Comparison of ENCODE assay signal across 8 cellular contexts in genomic region chr16:30628628-30629342, GRCh38. TPM values are rescaled to one million over a fixed set of nuclear protein-coding genes. Genes with fewer than 3 reads are reported as not detected.
DNase-seq lines count a peak whose midpoint lies in the region; ATAC-seq, FAIRE-seq and TF ChIP-seq lines count a peak whose summit lies in the region.

No MANE protein-coding gene starts in this region.

- in situ Hi-C loops in HepG2 (cut with HindIII; ENCODE audit: extremely low pct_ligation_motif_present, low pct_unique_long_range_greater_than_20kb): loop anchor here (25.0 kb wide), 1 partner anchor 541 kb away; the partner anchor contains the start of genes PPP4C, TBX6 and YPEL3

- intact Hi-C loops in HepG2 (cut with micrococcal nuclease; ENCODE audit: unreplicated experiment): loop anchor here (2.0 kb wide), 2 partner anchors 14 to 198 kb away; partner anchors contain the start of gene DCTPP1

- peak overlapping the region; percentile 94 for H2AFZ ChIP-seq in HepG2 (ENCODE audit: low read length)

- no peaks in the 10 kb centered on the region for H3K9me3 ChIP-seq in HepG2 (ENCODE audit: low read length)

- CTCF ChIA-PET in HepG2 (lab: Yijun Ruan, JAX; ENCODE audit: low intra/inter-chr PET ratio, low total read pairs): interaction anchor here (0.8 to 1.8 kb wide), 11 partner anchors 9 to 275 kb away, joined by 3 to 8 read pairs (median 4); partner anchors contain the start of genes DCTPP1, FBRS, ZNF48 and ZNF689

- H3K79me2 ChIP-seq in HepG2 (ENCODE audit: insufficient read depth, low read length): no peaks in the 10 kb centered on the region

- H3K4me1 ChIP-seq in HepG2 (ENCODE audit: insufficient read depth, low read length): peaks cover 46% of the 10 kb centered on the region

- no peaks in the 10 kb centered on the region for H3K36me3 ChIP-seq in HepG2 (replicated peaks in 1 of 2; ENCODE audit: control insufficient read depth in 1 of 2, insufficient read depth in 2 of 2, low read length in 2 of 2)

- peak; percentile 86 for DNase-seq in Ammon's horn (ENCODE audit: low spot score)
- peak; percentile 44 for DNase-seq in H54 (ENCODE audit: insufficient read length, low spot score)
- DNase-seq in NCI-H226: peak; percentile 40
- peak; percentile 69 to 94 (median 84) for DNase-seq in activated CD4-positive, CD25-positive, alpha-beta regulatory T cell (lab: John Stamatoyannopoulos, UW)
- peak in 58 of 61 donors; percentile 7 to 86 (median 58) for DNase-seq in caudate nucleus (lab: John Stamatoyannopoulos, UW)
- peak; percentile 81 for DNase-seq in HepG2 (ENCODE audit: low spot score)
- DNase-seq in stimulated activated CD4-positive, alpha-beta T cell treated with anti-CD3 and anti-CD28 coated beads, Interleukin-2, amount 100 ng/mL, for 48 hours: peak; percentile 92 to 98

- 0 out of 2 replicates have a peak overlapping the region, but pooled peaks have one; percentile 39 for H3K9ac ChIP-seq in HepG2 (ENCODE audit: insufficient read depth, low read depth, low read length)

- WGBS in HepG2 (ENCODE audit: low lambda C conversion rate): 23% methylated on average over 15 of the region's 15 CpGs

- TF ChIP-seq POLR2A in H54 (IDR thresholded peaks at IDR 0.05; ENCODE audit: low read depth, low read length) (no peak), HepG2 (IDR thresholded peaks at IDR 0.05; ENCODE audit: insufficient read depth in 1 of 2, low read depth in 2 of 2, low read length in 2 of 2) (no peak)

- peak overlapping the region; percentile 69 for H3K4me2 ChIP-seq in HepG2 (ENCODE audit: low read depth, low read length)

- peak overlapping the region in 2 of 3 experiments; percentile 18 to 40; a peak in 3 of 6 replicates for H3K4me3 ChIP-seq in HepG2 (replicated peaks in 1 of 3; ENCODE audit: insufficient read depth in 1 of 3, low read depth in 2 of 3, low read length in 3 of 3)

- no peaks in the 10 kb centered on the region for H3K27me3 ChIP-seq in HepG2 (ENCODE audit: control insufficient read depth in 1 of 2, insufficient read depth in 2 of 2, low read length in 2 of 2)

- BruUV-seq in HepG2 (replicated peaks; lab: Mats Ljungman, UMichigan): no TSS peak

- H3K27ac ChIP-seq in caudate nucleus (ENCODE audit: low read depth, low read length): no peak overlapping the region
- no peak overlapping the region for H3K27ac ChIP-seq in HepG2 (ENCODE audit: extremely low read length, insufficient read depth, low read length)

- no peaks in the 10 kb centered on the region for H4K20me1 ChIP-seq in HepG2 (ENCODE audit: insufficient read depth, low read length)

- peak; percentile 83 for ATAC-seq in HepG2
- no peak for ATAC-seq in HG02763 (IDR thresholded peaks at IDR 0.05; ENCODE audit: unreplicated experiment)

- peak; percentile 80 for TF ChIP-seq RAD21 in HepG2 (CRISPR knock-in tag; IDR thresholded peaks at IDR 0.05)

- no peak for TF ChIP-seq EP300 in HepG2 (IDR thresholded peaks at IDR 0.05; ENCODE audit: low read depth in 2 of 2, low read length in 2 of 2)
- TF ChIP-seq EP300 in HepG2 (CRISPR knock-in tag; IDR thresholded peaks at IDR 0.05; ENCODE audit: borderline replicate concordance): no peak

- TF ChIP-seq CTCF in HepG2 (CRISPR knock-in tag; IDR thresholded peaks at IDR 0.05): peak; percentile 94

- POLR2A ChIA-PET in HepG2 (lab: Yijun Ruan, JAX): interaction anchor here (0.6 to 1.6 kb wide), 6 partner anchors 19 to 199 kb away, joined by 3 to 5 read pairs (median 4); partner anchors contain the start of genes DCTPP1, FBRS, ZNF688 and ZNF747

- FAIRE-seq in H54 (lab: Jason Lieb, UNC): peak; percentile 55
- FAIRE-seq in HepG2 (lab: Jason Lieb, UNC): peak; percentile 92

RNA-seq across cellular contexts. Expression of gene ZNF689, which starts 18.6 kb away (rescaled TPM):
- total RNA-seq in HepG2 (2016; rRNA removed; fragmentation: Illumina TruSeq; extraction: Trizol): 19.5 and 22.7 TPM in 2 replicates
- 4.4 and 4.7 TPM in 2 replicates for total RNA-seq in HepG2 (2016; cell fraction: cytosol; rRNA removed; fragmentation: Illumina TruSeq; extraction: Trizol; ENCODE audit: low read depth)
- total RNA-seq in HepG2 (2016; cell fraction: insoluble cytoplasmic fraction; rRNA removed; fragmentation: Illumina TruSeq; extraction: Trizol): 18.5 and 18.8 TPM in 2 replicates
- total RNA-seq in HepG2 (2016; cell fraction: membrane; rRNA removed; fragmentation: Illumina TruSeq; extraction: Trizol): 17.9 and 18.1 TPM in 2 replicates
- 10.6 and 14.1 TPM in 2 replicates for total RNA-seq in HepG2 (2016; cell fraction: nucleus; rRNA removed; fragmentation: Illumina TruSeq; extraction: Trizol)
- polyA plus RNA-seq in HepG2 (2011; rRNA removed): 9.7 and 11.9 TPM in 2 replicates
- 9.3 and 9.8 TPM in 2 replicates for polyA plus RNA-seq in HepG2 (2011; cell fraction: cytosol; rRNA removed)
- 19.3 and 19.5 TPM in 2 replicates for polyA plus RNA-seq in HepG2 (2011; cell fraction: nucleus; rRNA removed)
- polyA plus RNA-seq in HepG2 (2012): 8.9 and 9.8 TPM in 2 replicates
- 2.5 and 2.8 TPM in 2 replicates for polyA plus RNA-seq in HepG2 (2016; cell fraction: cytosol; fragmentation: Illumina TruSeq; extraction: Trizol; ENCODE audit: low read depth)
- 17.8 and 20.4 TPM in 2 replicates for polyA plus RNA-seq in HepG2 (2016; cell fraction: insoluble cytoplasmic fraction; fragmentation: Illumina TruSeq; extraction: Trizol; ENCODE audit: low read depth)
- polyA plus RNA-seq in HepG2 (2016; cell fraction: membrane; fragmentation: Illumina TruSeq; extraction: Trizol; ENCODE audit: low read depth): 9.1 and 9.3 TPM in 2 replicates
- polyA plus RNA-seq in HepG2 (2016; cell fraction: nucleus; fragmentation: Illumina TruSeq; extraction: Trizol; ENCODE audit: insufficient read depth, low read depth): 15.4 and 16.6 TPM in 2 replicates
- polyA minus RNA-seq in HepG2 (2011; rRNA and poly(A)+ RNA removed; ENCODE audit: low replicate concordance): 20.5 and 25.2 TPM in 2 replicates
- 13.1 and 17.3 TPM in 2 replicates for polyA minus RNA-seq in HepG2 (2011; cell fraction: cytosol; rRNA and poly(A)+ RNA removed)
- polyA minus RNA-seq in HepG2 (2011; cell fraction: nucleus; rRNA and poly(A)+ RNA removed): 14.9 and 15.7 TPM in 2 replicates

RNA-seq across cellular contexts. Expression of gene PRR14, which starts 22.0 kb away (rescaled TPM):
- total RNA-seq in HepG2 (2016; rRNA removed; fragmentation: Illumina TruSeq; extraction: Trizol): 9.1 and 11.0 TPM in 2 replicates
- 8.4 TPM in 2 replicates for total RNA-seq in HepG2 (2016; cell fraction: cytosol; rRNA removed; fragmentation: Illumina TruSeq; extraction: Trizol; ENCODE audit: low read depth)
- 6.9 and 9.6 TPM in 2 replicates for total RNA-seq in HepG2 (2016; cell fraction: insoluble cytoplasmic fraction; rRNA removed; fragmentation: Illumina TruSeq; extraction: Trizol)
- total RNA-seq in HepG2 (2016; cell fraction: membrane; rRNA removed; fragmentation: Illumina TruSeq; extraction: Trizol): 15.8 and 18.7 TPM in 2 replicates
- 17.7 and 22.5 TPM in 2 replicates for total RNA-seq in HepG2 (2016; cell fraction: nucleus; rRNA removed; fragmentation: Illumina TruSeq; extraction: Trizol)
- polyA plus RNA-seq in HepG2 (2011; rRNA removed): 8.4 and 9.2 TPM in 2 replicates
- polyA plus RNA-seq in HepG2 (2011; cell fraction: cytosol; rRNA removed): 3.3 and 4.5 TPM in 2 replicates
- polyA plus RNA-seq in HepG2 (2011; cell fraction: nucleus; rRNA removed): 64.8 and 74.5 TPM in 2 replicates
- polyA plus RNA-seq in HepG2 (2012): 16.5 and 32.3 TPM in 2 replicates
- 27.2 and 27.7 TPM in 2 replicates for polyA plus RNA-seq in HepG2 (2016; cell fraction: cytosol; fragmentation: Illumina TruSeq; extraction: Trizol; ENCODE audit: low read depth)
- polyA plus RNA-seq in HepG2 (2016; cell fraction: insoluble cytoplasmic fraction; fragmentation: Illumina TruSeq; extraction: Trizol; ENCODE audit: low read depth): 18.2 and 24.7 TPM in 2 replicates
- polyA plus RNA-seq in HepG2 (2016; cell fraction: membrane; fragmentation: Illumina TruSeq; extraction: Trizol; ENCODE audit: low read depth): 38.9 and 40.6 TPM in 2 replicates
- 77.8 and 81.5 TPM in 2 replicates for polyA plus RNA-seq in HepG2 (2016; cell fraction: nucleus; fragmentation: Illumina TruSeq; extraction: Trizol; ENCODE audit: insufficient read depth, low read depth)
- polyA minus RNA-seq in HepG2 (2011; rRNA and poly(A)+ RNA removed; ENCODE audit: low replicate concordance): 5.4 and 5.5 TPM in 2 replicates
- polyA minus RNA-seq in HepG2 (2011; cell fraction: cytosol; rRNA and poly(A)+ RNA removed): 7.9 and 8.3 TPM in 2 replicates
- 8.9 and 10.8 TPM in 2 replicates for polyA minus RNA-seq in HepG2 (2011; cell fraction: nucleus; rRNA and poly(A)+ RNA removed)

RNA-seq across cellular contexts. Expression of gene FBRS, which starts 29.4 kb away (rescaled TPM):
- 10.1 and 16.2 TPM in 2 replicates for total RNA-seq in HepG2 (2016; rRNA removed; fragmentation: Illumina TruSeq; extraction: Trizol)
- 22.4 and 23.4 TPM in 2 replicates for total RNA-seq in HepG2 (2016; cell fraction: cytosol; rRNA removed; fragmentation: Illumina TruSeq; extraction: Trizol; ENCODE audit: low read depth)
- total RNA-seq in HepG2 (2016; cell fraction: insoluble cytoplasmic fraction; rRNA removed; fragmentation: Illumina TruSeq; extraction: Trizol): 7.9 and 15.3 TPM in 2 replicates
- total RNA-seq in HepG2 (2016; cell fraction: membrane; rRNA removed; fragmentation: Illumina TruSeq; extraction: Trizol): 18.4 and 19.8 TPM in 2 replicates
- 21.9 and 27.5 TPM in 2 replicates for total RNA-seq in HepG2 (2016; cell fraction: nucleus; rRNA removed; fragmentation: Illumina TruSeq; extraction: Trizol)
- 13.7 and 14.8 TPM in 2 replicates for polyA plus RNA-seq in HepG2 (2011; rRNA removed)
- polyA plus RNA-seq in HepG2 (2011; cell fraction: cytosol; rRNA removed): 3.3 and 5.2 TPM in 2 replicates
- 105 and 114 TPM in 2 replicates for polyA plus RNA-seq in HepG2 (2011; cell fraction: nucleus; rRNA removed)
- polyA plus RNA-seq in HepG2 (2012): 26.9 and 27.9 TPM in 2 replicates
- 3.9 TPM in 2 replicates for polyA plus RNA-seq in HepG2 (2016; cell fraction: cytosol; fragmentation: Illumina TruSeq; extraction: Trizol; ENCODE audit: low read depth)
- 20.3 and 27.9 TPM in 2 replicates for polyA plus RNA-seq in HepG2 (2016; cell fraction: insoluble cytoplasmic fraction; fragmentation: Illumina TruSeq; extraction: Trizol; ENCODE audit: low read depth)
- 7.5 and 9.2 TPM in 2 replicates for polyA plus RNA-seq in HepG2 (2016; cell fraction: membrane; fragmentation: Illumina TruSeq; extraction: Trizol; ENCODE audit: low read depth)
- polyA plus RNA-seq in HepG2 (2016; cell fraction: nucleus; fragmentation: Illumina TruSeq; extraction: Trizol; ENCODE audit: insufficient read depth, low read depth): 74.8 and 79.3 TPM in 2 replicates
- polyA minus RNA-seq in HepG2 (2011; rRNA and poly(A)+ RNA removed; ENCODE audit: low replicate concordance): 18.8 and 22.6 TPM in 2 replicates
- polyA minus RNA-seq in HepG2 (2011; cell fraction: cytosol; rRNA and poly(A)+ RNA removed): 8.0 and 10.7 TPM in 2 replicates
- 80.9 and 81.4 TPM in 2 replicates for polyA minus RNA-seq in HepG2 (2011; cell fraction: nucleus; rRNA and poly(A)+ RNA removed)

RNA-seq across cellular contexts. Expression of gene ZNF785, which starts 43.3 kb away (rescaled TPM):
- not detected in 2 replicates for total RNA-seq in HepG2 (2016; rRNA removed; fragmentation: Illumina TruSeq; extraction: Trizol)
- total RNA-seq in HepG2 (2016; cell fraction: cytosol; rRNA removed; fragmentation: Illumina TruSeq; extraction: Trizol; ENCODE audit: low read depth): not detected in 2 replicates
- not detected in 2 replicates for total RNA-seq in HepG2 (2016; cell fraction: insoluble cytoplasmic fraction; rRNA removed; fragmentation: Illumina TruSeq; extraction: Trizol)
- total RNA-seq in HepG2 (2016; cell fraction: membrane; rRNA removed; fragmentation: Illumina TruSeq; extraction: Trizol): not detected in 2 replicates
- total RNA-seq in HepG2 (2016; cell fraction: nucleus; rRNA removed; fragmentation: Illumina TruSeq; extraction: Trizol): not detected in 2 replicates
- polyA plus RNA-seq in HepG2 (2011; rRNA removed): 0.01 TPM in 1 of 2 replicates, not detected in the other
- polyA plus RNA-seq in HepG2 (2011; cell fraction: cytosol; rRNA removed): 0.03 TPM in 1 of 2 replicates, not detected in the other
- polyA plus RNA-seq in HepG2 (2011; cell fraction: nucleus; rRNA removed): 0.05 TPM in 1 of 2 replicates, not detected in the other
- polyA plus RNA-seq in HepG2 (2012): 0.11 TPM in 1 of 2 replicates, not detected in the other
- polyA plus RNA-seq in HepG2 (2016; cell fraction: cytosol; fragmentation: Illumina TruSeq; extraction: Trizol; ENCODE audit: low read depth): not detected in 2 replicates
- not detected in 2 replicates for polyA plus RNA-seq in HepG2 (2016; cell fraction: insoluble cytoplasmic fraction; fragmentation: Illumina TruSeq; extraction: Trizol; ENCODE audit: low read depth)
- polyA plus RNA-seq in HepG2 (2016; cell fraction: membrane; fragmentation: Illumina TruSeq; extraction: Trizol; ENCODE audit: low read depth): not detected in 2 replicates
- not detected in 2 replicates for polyA plus RNA-seq in HepG2 (2016; cell fraction: nucleus; fragmentation: Illumina TruSeq; extraction: Trizol; ENCODE audit: insufficient read depth, low read depth)
- 10.5 TPM in 1 of 2 replicates, not detected in the other for polyA minus RNA-seq in HepG2 (2011; rRNA and poly(A)+ RNA removed; ENCODE audit: low replicate concordance)
- not detected in 2 replicates for polyA minus RNA-seq in HepG2 (2011; cell fraction: cytosol; rRNA and poly(A)+ RNA removed)
- polyA minus RNA-seq in HepG2 (2011; cell fraction: nucleus; rRNA and poly(A)+ RNA removed): not detected in 2 replicates

RNA-seq across cellular contexts. Expression of gene ZNF688, which starts 57.3 kb away (rescaled TPM):
- total RNA-seq in HepG2 (2016; rRNA removed; fragmentation: Illumina TruSeq; extraction: Trizol): 5.4 and 5.8 TPM in 2 replicates
- total RNA-seq in HepG2 (2016; cell fraction: cytosol; rRNA removed; fragmentation: Illumina TruSeq; extraction: Trizol; ENCODE audit: low read depth): 13.1 and 13.2 TPM in 2 replicates
- total RNA-seq in HepG2 (2016; cell fraction: insoluble cytoplasmic fraction; rRNA removed; fragmentation: Illumina TruSeq; extraction: Trizol): 4.0 and 4.8 TPM in 2 replicates
- 8.5 and 11.4 TPM in 2 replicates for total RNA-seq in HepG2 (2016; cell fraction: membrane; rRNA removed; fragmentation: Illumina TruSeq; extraction: Trizol)
- 2.6 and 3.6 TPM in 2 replicates for total RNA-seq in HepG2 (2016; cell fraction: nucleus; rRNA removed; fragmentation: Illumina TruSeq; extraction: Trizol)
- 2.4 and 2.9 TPM in 2 replicates for polyA plus RNA-seq in HepG2 (2011; rRNA removed)
- polyA plus RNA-seq in HepG2 (2011; cell fraction: cytosol; rRNA removed): 2.7 and 3.8 TPM in 2 replicates
- 4.5 TPM in 2 replicates for polyA plus RNA-seq in HepG2 (2011; cell fraction: nucleus; rRNA removed)
- polyA plus RNA-seq in HepG2 (2012): 2.3 and 3.6 TPM in 2 replicates
- 17.2 and 20.6 TPM in 2 replicates for polyA plus RNA-seq in HepG2 (2016; cell fraction: cytosol; fragmentation: Illumina TruSeq; extraction: Trizol; ENCODE audit: low read depth)
- 5.4 and 6.1 TPM in 2 replicates for polyA plus RNA-seq in HepG2 (2016; cell fraction: insoluble cytoplasmic fraction; fragmentation: Illumina TruSeq; extraction: Trizol; ENCODE audit: low read depth)
- 16.0 and 17.2 TPM in 2 replicates for polyA plus RNA-seq in HepG2 (2016; cell fraction: membrane; fragmentation: Illumina TruSeq; extraction: Trizol; ENCODE audit: low read depth)
- polyA plus RNA-seq in HepG2 (2016; cell fraction: nucleus; fragmentation: Illumina TruSeq; extraction: Trizol; ENCODE audit: insufficient read depth, low read depth): 6.9 and 8.3 TPM in 2 replicates
- polyA minus RNA-seq in HepG2 (2011; rRNA and poly(A)+ RNA removed; ENCODE audit: low replicate concordance): 1.7 and 2.7 TPM in 2 replicates
- 1.8 and 2.9 TPM in 2 replicates for polyA minus RNA-seq in HepG2 (2011; cell fraction: cytosol; rRNA and poly(A)+ RNA removed)
- 2.0 and 2.4 TPM in 2 replicates for polyA minus RNA-seq in HepG2 (2011; cell fraction: nucleus; rRNA and poly(A)+ RNA removed)

Comparison
In these comparisons a context has a peak if more than half of its experiments do, and no peak if none do; other contexts are left out.
1. DNase-seq: peak in every context shown above with its lines; median percentile 95 in stimulated activated CD4-positive, alpha-beta T cell treated with anti-CD3 and anti-CD28 coated beads, Interleukin-2, amount 100 ng/mL, for 48 hours; 86 in Ammon's horn; 84 in activated CD4-positive, CD25-positive, alpha-beta regulatory T cell; 81 in HepG2; 58 in caudate nucleus; 44 in H54; 40 in NCI-H226.